1 cellular context compared by ENCODE assay signal in genomic region chr5:76585783-76586217, GRCh38.
TF ChIP-seq lines count a peak whose summit lies in the region.

No MANE protein-coding gene starts in this region.

TF ChIP-seq in HEK293, 187 proteins besides CTCF, POLR2A, EP300 and RAD21 (continued from another document and continues in another):
- TF ChIP-seq PRDM6 (tag by site-specific recombination; IDR thresholded peaks at IDR 0.05) (peak; percentile 97), ZNF311 (tag by site-specific recombination; IDR thresholded peaks at IDR 0.05; ENCODE audit: borderline replicate concordance) (no peak), ZNF10 (tag by site-specific recombination; IDR thresholded peaks at IDR 0.05) (peak; percentile 59; the same call in 1 of the 2 replicates), ZNF76 (tag by site-specific recombination; IDR thresholded peaks at IDR 0.05; ENCODE audit: borderline replicate concordance, low read depth) (no peak), ZSCAN5A (tag by site-specific recombination; IDR thresholded peaks at IDR 0.05) (no peak), ZNF518A (tag by site-specific recombination; conservative IDR thresholded peaks at IDR 0.05; ENCODE audit: low read depth) (no peak), ZNF513 (tag by site-specific recombination; IDR thresholded peaks at IDR 0.05) (no peak), ZEB2 (tag by site-specific recombination; IDR thresholded peaks at IDR 0.05) (peak; percentile 65; the same call in 1 of the 2 replicates), SALL2 (tag by site-specific recombination; IDR thresholded peaks at IDR 0.05; ENCODE audit: borderline replicate concordance) (no peak), ZNF394 (tag by site-specific recombination; IDR thresholded peaks at IDR 0.05; ENCODE audit: borderline replicate concordance) (no peak), ZSCAN16 (tag by site-specific recombination; IDR thresholded peaks at IDR 0.05) (no peak), ZNF623 (tag by site-specific recombination; IDR thresholded peaks at IDR 0.05) (no peak), ZNF501 (tag by site-specific recombination; IDR thresholded peaks at IDR 0.05) (peak; percentile 73; the same call in 1 of the 2 replicates), ZNF366 (tag by site-specific recombination; conservative IDR thresholded peaks at IDR 0.05) (peak; percentile 41), ZNF488 (tag by site-specific recombination; IDR thresholded peaks at IDR 0.05) (no peak), ZNF510 (tag by site-specific recombination; IDR thresholded peaks at IDR 0.05; ENCODE audit: insufficient replicate concordance) (no peak), ZNF24 (tag by site-specific recombination; IDR thresholded peaks at IDR 0.05) (0 out of 2 replicates have a peak, but pooled peaks have one; percentile 59), HOXA7 (CRISPR knock-in tag; IDR thresholded peaks at IDR 0.05; ENCODE audit: borderline replicate concordance) (no peak), HIC1 (tag by site-specific recombination; IDR thresholded peaks at IDR 0.05) (no peak), ZNF626 (tag by site-specific recombination; IDR thresholded peaks at IDR 0.05) (no peak), ZNF112 (tag by site-specific recombination; IDR thresholded peaks at IDR 0.05) (no peak), TRIM28 (IDR thresholded peaks at IDR 0.05; ENCODE audit: borderline replicate concordance, low read length) (no peak), ZNF324 (tag by site-specific recombination; IDR thresholded peaks at IDR 0.05) (no peak), ZNF624 (tag by site-specific recombination; IDR thresholded peaks at IDR 0.05) (no peak), ZNF292 (tag by site-specific recombination; IDR thresholded peaks at IDR 0.05; ENCODE audit: borderline replicate concordance, low read depth) (no peak), ZNF768 (tag by site-specific recombination; IDR thresholded peaks at IDR 0.05) (no peak), GLI2 (tag by site-specific recombination; IDR thresholded peaks at IDR 0.05; ENCODE audit: borderline replicate concordance, low read depth) (peak; percentile 91), ZNF266 (tag by site-specific recombination; IDR thresholded peaks at IDR 0.05; ENCODE audit: low read depth) (no peak), ZNF654 (tag by site-specific recombination; IDR thresholded peaks at IDR 0.05; ENCODE audit: low read depth) (peak; percentile 35; the same call in 1 of the 2 replicates), ZBTB20 (tag by site-specific recombination; IDR thresholded peaks at IDR 0.05) (no peak), ZNF426 (tag by site-specific recombination; IDR thresholded peaks at IDR 0.05) (no peak), TSHZ1 (tag by site-specific recombination; IDR thresholded peaks at IDR 0.05; ENCODE audit: borderline replicate concordance) (peak; percentile 95), ZNF280D (tag by site-specific recombination; IDR thresholded peaks at IDR 0.05) (no peak), ZNF433 (tag by site-specific recombination; IDR thresholded peaks at IDR 0.05; ENCODE audit: low read depth) (no peak), ZNF248 (tag by site-specific recombination; IDR thresholded peaks at IDR 0.05) (no peak), ZNF223 (tag by site-specific recombination; IDR thresholded peaks at IDR 0.05) (no peak), ZNF571 (tag by site-specific recombination; IDR thresholded peaks at IDR 0.05) (no peak), ZNF707 (tag by site-specific recombination; IDR thresholded peaks at IDR 0.05) (no peak), SCRT2 (tag by site-specific recombination; IDR thresholded peaks at IDR 0.05) (no peak), KLF9 (tag by site-specific recombination; IDR thresholded peaks at IDR 0.05; ENCODE audit: low read depth) (no peak), MEIS1 (CRISPR knock-in tag; IDR thresholded peaks at IDR 0.05; ENCODE audit: borderline replicate concordance) (no peak), ZXDB (tag by site-specific recombination; IDR thresholded peaks at IDR 0.05) (peak; percentile 56), ZNF121 (tag by site-specific recombination; IDR thresholded peaks at IDR 0.05) (no peak), ZNF830 (tag by site-specific recombination; IDR thresholded peaks at IDR 0.05; ENCODE audit: low read depth) (no peak), ZNF169 (tag by site-specific recombination; IDR thresholded peaks at IDR 0.05) (no peak), KLF1 (tag by site-specific recombination; IDR thresholded peaks at IDR 0.05) (no peak), ZNF23 (tag by site-specific recombination; IDR thresholded peaks at IDR 0.05; ENCODE audit: borderline replicate concordance) (no peak)
